In genomic region chr5:55626805-55627204, GRCh38 we compare ENCODE assay signal across 1 cellular context.
TF ChIP-seq lines count a peak whose summit lies in the region.

No MANE protein-coding gene starts in this region.

TF ChIP-seq in SK-N-SH, 30 proteins besides CTCF, POLR2A, EP300 and RAD21 (continued from another document):
- TF ChIP-seq ZBTB33 (IDR thresholded peaks at IDR 0.05; ENCODE audit: borderline replicate concordance, low read depth), result no peak
